Comparison of ENCODE assay signal across 16 cellular contexts in the genomic region with DNA sequence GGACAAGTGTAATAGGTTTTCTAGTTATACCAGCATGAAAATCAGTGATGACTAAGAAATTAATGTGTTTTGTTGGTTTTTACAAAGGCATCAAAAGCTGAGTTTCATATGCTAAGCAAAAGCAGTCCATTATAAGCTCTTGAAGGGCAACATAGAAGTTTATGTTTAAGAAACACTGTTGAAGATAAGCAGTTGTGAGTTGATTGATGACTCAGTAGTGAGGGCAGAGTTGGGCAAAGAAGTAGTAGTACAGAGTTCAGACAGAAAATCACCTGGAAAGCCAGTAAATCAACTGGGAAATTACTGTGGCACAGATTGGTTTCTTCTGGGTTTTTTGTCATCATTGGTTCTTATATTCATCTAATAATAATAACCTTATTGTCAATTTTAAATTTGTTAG.
DNase-seq lines count a peak whose midpoint lies in the region; TF ChIP-seq lines count a peak whose summit lies in the region.
"Had no signal": no experiment of that assay in that cellular context is flagged by ENCODE, and none has a peak within 500 bp of the region (broad histone marks: within the 10 kb centered on the region; RNA-seq: fewer than 3 reads in every experiment).

No MANE protein-coding gene starts in this region.

- TF ChIP-seq EP300 in stomach (IDR thresholded peaks at IDR 0.05), result no peak

- peaks cover 24 to 78% (median 72%) of the 10 kb centered on the region in 4 donors for H3K36me3 ChIP-seq in stomach

- peaks cover 17% of the 10 kb centered on the region for H3K36me3 Mint-ChIP-seq in Calu3 (ENCODE audit: insufficient read depth, unreplicated experiment)
- H3K36me3 Mint-ChIP-seq in activated T-helper 1 cell treated with anti-CD3 and anti-CD28 coated beads, Interleukin-12 subunit alpha, Interleukin-12 subunit beta, Interleukin-2, Interleukin-4 antibody, amounts not matched to agents 30 ng/mL and 10 ng/mL and 1 ng/mL, durations not matched to agents 14 hours and 24 hours and 36 hours (ENCODE audit: low read depth), result peaks cover 22% of the 10 kb centered on the region

- CTCF ChIA-PET in Calu3 (lab: Charles Lee), result no interaction called here

- intact Hi-C loops in Calu3 (cut with micrococcal nuclease; ENCODE audit: unreplicated experiment) (no loop called here), stomach (cut with DNase I; ENCODE audit: low total_unique reads) (loop anchor here (10.0 kb wide), 1 partner anchor 110 kb away; no protein-coding TSS in a partner anchor)
- intact Hi-C loops in activated T-helper 1 cell treated with anti-CD3 and anti-CD28 coated beads, Interleukin-12 subunit alpha, Interleukin-12 subunit beta, Interleukin-2, Interleukin-4 antibody, amounts not matched to agents 30 ng/mL and 10 ng/mL and 1 ng/mL, durations not matched to agents 14 hours and 24 hours and 36 hours (cut with micrococcal nuclease), result no loop called here

- no peaks in the 10 kb centered on the region for H3K27me3 ChIP-seq in stomach

- TF ChIP-seq POLR2A in stomach (IDR thresholded peaks at IDR 0.05), result no peak

- TF ChIP-seq CTCF in Calu3 (IDR thresholded peaks at IDR 0.05; ENCODE audit: unreplicated experiment) (no peak), epithelial cell of esophagus (IDR thresholded peaks at IDR 0.05; ENCODE audit: insufficient read depth, low read depth, low read length, missing control alignments) (no peak), stomach (IDR thresholded peaks at IDR 0.05) (no peak)

- no peak for DNase-seq in Calu3
- no peak for DNase-seq in activated T-helper 1 cell treated with anti-CD3 and anti-CD28 coated beads, Interleukin-12 subunit alpha, Interleukin-12 subunit beta, Interleukin-2, Interleukin-4 antibody, amounts not matched to agents 30 ng/mL and 10 ng/mL and 1 ng/mL, durations not matched to agents 14 hours and 24 hours and 36 hours (ENCODE audit: low spot score)
- peak; percentile 2 for DNase-seq in epithelial cell of esophagus (ENCODE audit: low read depth)
- DNase-seq in renal cortical epithelial cell (ENCODE audit: low read depth), result peak; percentile 25
- DNase-seq in NAMALWA (ENCODE audit: low spot score), result no peak
- DNase-seq in NCI-H345 (lab: John Stamatoyannopoulos, UW), result no peak
- no peak for DNase-seq in stomach
- DNase-seq: Caco-2, NCI-H1092, NCI-H146, NCI-H2081, NCI-H510A treated with DMSO at 0.1 percent for 48 hours, NCI-H82, PC-3 had no signal

- no peaks in the 10 kb centered on the region for H3K9me3 ChIP-seq in stomach
- H3K9me3 ChIP-seq: Caco-2, HAP-1 had no signal

- H3K27me3 Mint-ChIP-seq in Calu3 (ENCODE audit: unreplicated experiment), result no peaks in the 10 kb centered on the region
- H3K27me3 Mint-ChIP-seq in activated T-helper 1 cell treated with anti-CD3 and anti-CD28 coated beads, Interleukin-12 subunit alpha, Interleukin-12 subunit beta, Interleukin-2, Interleukin-4 antibody, amounts not matched to agents 30 ng/mL and 10 ng/mL and 1 ng/mL, durations not matched to agents 14 hours and 24 hours and 36 hours (ENCODE audit: insufficient read depth), result no peaks in the 10 kb centered on the region

- no peaks in the 10 kb centered on the region for H3K9me3 Mint-ChIP-seq in Calu3 (ENCODE audit: low read depth, unreplicated experiment)
- H3K9me3 Mint-ChIP-seq in activated T-helper 1 cell treated with anti-CD3 and anti-CD28 coated beads, Interleukin-12 subunit alpha, Interleukin-12 subunit beta, Interleukin-2, Interleukin-4 antibody, amounts not matched to agents 30 ng/mL and 10 ng/mL and 1 ng/mL, durations not matched to agents 14 hours and 24 hours and 36 hours, result no peaks in the 10 kb centered on the region

- no TSS peak for BruUV-seq in Calu3 (replicated peaks; lab: Mats Ljungman, UMichigan)

- no peak overlapping the region for H3K4me3 Mint-ChIP-seq in Calu3 (ENCODE audit: low read depth, unreplicated experiment)
- H3K4me3 Mint-ChIP-seq in activated T-helper 1 cell treated with anti-CD3 and anti-CD28 coated beads, Interleukin-12 subunit alpha, Interleukin-12 subunit beta, Interleukin-2, Interleukin-4 antibody, amounts not matched to agents 30 ng/mL and 10 ng/mL and 1 ng/mL, durations not matched to agents 14 hours and 24 hours and 36 hours, result no peak overlapping the region

- no peak overlapping the region for H3K4me3 ChIP-seq in epithelial cell of esophagus (ENCODE audit: low read length)
- no peak overlapping the region for H3K4me3 ChIP-seq in stomach
- H3K4me3 ChIP-seq: HAP-1 had no signal

- no peaks in the 10 kb centered on the region for H3K4me1 Mint-ChIP-seq in Calu3 (ENCODE audit: low read depth, unreplicated experiment)
- peaks cover 5% of the 10 kb centered on the region for H3K4me1 Mint-ChIP-seq in activated T-helper 1 cell treated with anti-CD3 and anti-CD28 coated beads, Interleukin-12 subunit alpha, Interleukin-12 subunit beta, Interleukin-2, Interleukin-4 antibody, amounts not matched to agents 30 ng/mL and 10 ng/mL and 1 ng/mL, durations not matched to agents 14 hours and 24 hours and 36 hours (ENCODE audit: low read depth)

- H3K27ac Mint-ChIP-seq in Calu3 (ENCODE audit: unreplicated experiment), result peak overlapping the region; percentile 39
- peak overlapping the region; percentile 25 for H3K27ac Mint-ChIP-seq in activated T-helper 1 cell treated with anti-CD3 and anti-CD28 coated beads, Interleukin-12 subunit alpha, Interleukin-12 subunit beta, Interleukin-2, Interleukin-4 antibody, amounts not matched to agents 30 ng/mL and 10 ng/mL and 1 ng/mL, durations not matched to agents 14 hours and 24 hours and 36 hours

- no peak overlapping the region for H3K27ac ChIP-seq in stomach
- H3K27ac ChIP-seq: RWPE1 had no signal

- no peaks in the 10 kb centered on the region for H3K4me1 ChIP-seq in stomach
- H3K4me1 ChIP-seq: HAP-1 had no signal

Comparison
In these comparisons a context has a peak if more than half of its experiments do, and no peak if none do; other contexts are left out.
1. DNase-seq: peak in epithelial cell of esophagus (single experiment) and renal cortical epithelial cell (single experiment); none in Calu3 (single experiment), activated T-helper 1 cell treated with anti-CD3 and anti-CD28 coated beads, Interleukin-12 subunit alpha, Interleukin-12 subunit beta, Interleukin-2, Interleukin-4 antibody, amounts not matched to agents 30 ng/mL and 10 ng/mL and 1 ng/mL, durations not matched to agents 14 hours and 24 hours and 36 hours (single experiment), NAMALWA (single experiment), NCI-H345 (single experiment) and stomach (single experiment).